1 cellular context compared by ENCODE assay signal in genomic region chr11:59069082-59069481, GRCh38.
TF ChIP-seq lines count a peak whose summit lies in the region.

No MANE protein-coding gene starts in this region.

TF ChIP-seq in GM23338, 12 proteins besides CTCF, POLR2A, EP300 and RAD21 (continued from another document):
- TF ChIP-seq REST (IDR thresholded peaks at IDR 0.05; ENCODE audit: unreplicated experiment) (no peak), EZH2 (IDR thresholded peaks at IDR 0.05; ENCODE audit: low read depth, unreplicated experiment) (no peak), STAT1 (IDR thresholded peaks at IDR 0.05; ENCODE audit: unreplicated experiment) (no peak), EZH2phosphoT487 (IDR thresholded peaks at IDR 0.05; ENCODE audit: unreplicated experiment) (no peak), ETS1 (IDR thresholded peaks at IDR 0.05) (no peak), ZNF331 (CRISPR knock-in tag; IDR thresholded peaks at IDR 0.05; ENCODE audit: low read depth) (no peak), JUNB (IDR thresholded peaks at IDR 0.05; ENCODE audit: unreplicated experiment) (no peak), ZNF114 (CRISPR knock-in tag; IDR thresholded peaks at IDR 0.05) (no peak), POLR2AphosphoS5 (IDR thresholded peaks at IDR 0.05; ENCODE audit: low read depth) (no peak)
